ENCODE assay signal across 13 cellular contexts in the genomic region with DNA sequence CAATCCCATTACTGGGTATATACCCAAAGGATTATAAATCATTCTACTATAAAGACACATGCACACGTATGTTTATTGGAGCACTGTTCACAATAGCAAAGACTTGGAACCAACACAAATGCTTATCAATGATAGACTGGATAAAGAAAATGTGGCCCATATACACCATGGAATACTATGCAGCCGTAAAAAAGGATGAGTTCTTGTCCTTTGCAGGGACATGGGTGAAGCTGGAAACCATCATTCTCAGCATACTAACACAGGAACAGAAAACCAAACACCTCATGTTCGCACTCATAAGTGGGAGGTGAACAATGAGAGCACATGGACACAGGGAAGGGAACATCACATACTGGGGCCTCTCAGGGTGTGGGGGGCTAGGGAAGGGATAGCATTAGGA. TPM values are rescaled to one million over a fixed set of nuclear protein-coding genes. Genes with fewer than 3 reads are reported as not detected.
"Had no signal": no experiment of that assay in that cellular context is flagged by ENCODE, and none has a peak within 500 bp of the region (broad histone marks: within the 10 kb centered on the region; RNA-seq: fewer than 3 reads in every experiment).

No MANE protein-coding gene starts in this region.

RNA-seq across cellular contexts. Expression of gene ARL14, which starts 36.2 kb away (rescaled TPM):
- total RNA-seq: activated CD4-positive, alpha-beta memory T cell treated with anti-CD3 and anti-CD28 coated beads for 36 hours; activated CD4-positive, alpha-beta memory T cell treated with anti-CD3 and anti-CD28 coated beads, Interleukin-2, amount 10 ng/mL, durations not matched to agents 7 days and 5 days; activated CD4-positive, alpha-beta T cell treated with anti-CD3 and anti-CD28 coated beads for 36 hours; activated CD4-positive, alpha-beta T cell treated with anti-CD3 and anti-CD28 coated beads, Interleukin-2, amount 10 ng/mL, durations not matched to agents 24 days and 14 days; activated CD4-positive, alpha-beta T cell treated with anti-CD3 and anti-CD28 coated beads, Interleukin-2, amount 10 ng/mL, durations not matched to agents 7 days and 5 days; activated CD8-positive, alpha-beta memory T cell treated with anti-CD3 and anti-CD28 coated beads for 36 hours; activated CD8-positive, alpha-beta memory T cell treated with anti-CD3 and anti-CD28 coated beads, Interleukin-2, amount 10 ng/mL, durations not matched to agents 7 days and 5 days; activated CD8-positive, alpha-beta T cell treated with anti-CD3 and anti-CD28 coated beads for 36 hours; activated CD8-positive, alpha-beta T cell treated with anti-CD3 and anti-CD28 coated beads, Interleukin-2, amount 10 ng/mL, durations not matched to agents 7 days and 5 days; T-helper 1 cell treated with Interleukin-12 subunit alpha and Interleukin-12 subunit beta and Interleukin-4 antibody, amounts not matched to agents 30 ng/mL and 1 ng/mL, for 36 hours; T-helper 17 cell; T-helper 2 cell treated with Interferon-gamma antibody and Interleukin-4, amounts not matched to agents 100 ng/mL and 5 ng/mL, for 36 hours; WTC11 had no signal
